9 cellular contexts compared by ENCODE assay signal in the genomic region with DNA sequence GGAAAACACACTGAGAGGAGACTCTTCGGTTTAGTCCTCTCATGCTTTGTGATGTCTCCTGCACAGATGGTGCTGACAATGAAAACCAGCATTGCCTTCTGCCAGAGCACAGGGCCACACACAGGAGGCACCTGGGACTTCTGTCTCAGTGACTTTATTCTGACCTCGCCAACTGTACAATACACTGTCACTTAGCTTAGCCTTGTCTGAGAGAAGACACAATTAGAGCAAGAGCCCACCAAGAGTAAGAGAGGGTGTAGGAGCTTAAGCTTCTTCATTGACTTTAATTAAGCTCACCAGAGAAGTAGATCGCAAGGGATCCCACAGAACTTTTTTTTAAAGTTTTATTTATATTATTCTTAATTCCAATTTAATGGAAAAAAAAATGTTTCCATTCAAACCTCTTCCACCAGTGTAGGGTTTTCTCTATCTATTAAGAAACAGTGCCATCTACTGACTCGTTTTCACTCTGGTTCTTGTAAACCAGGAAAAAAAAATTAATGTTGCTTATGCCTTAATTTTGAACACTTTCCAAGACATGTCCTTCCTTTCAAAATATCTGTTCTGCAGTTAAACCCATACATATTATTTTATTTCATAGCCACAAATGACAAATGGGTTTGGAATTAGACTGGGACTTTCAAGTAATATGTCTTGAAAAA. TPM values are rescaled to one million over a fixed set of nuclear protein-coding genes. Genes with fewer than 3 reads are reported as not detected.
DNase-seq lines count a peak whose midpoint lies in the region; ATAC-seq, FAIRE-seq and TF ChIP-seq lines count a peak whose summit lies in the region.
"Had no signal": no experiment of that assay in that cellular context is flagged by ENCODE, and none has a peak within 500 bp of the region (broad histone marks: within the 10 kb centered on the region; RNA-seq: fewer than 3 reads in every experiment).

No MANE protein-coding gene starts in this region.

- H3K27ac Mint-ChIP-seq in nephron progenitor cell = no peak overlapping the region
- H3K27ac Mint-ChIP-seq: memory B cell had no signal

- H3K4me1 Mint-ChIP-seq in nephron progenitor cell = peaks cover 23% of the 10 kb centered on the region

- WGBS in K562 (ENCODE audit: insufficient coverage, low coverage, missing lambda C conversion rate) = 1% methylated on average over 4 of the region's 4 CpGs
- 30 to 32% methylated on average over 4 of the region's 4 CpGs for WGBS in aorta, 2 donors

- no peaks in the 10 kb centered on the region for H3K9me1 ChIP-seq in K562 (ENCODE audit: control insufficient read depth, insufficient read depth, low read length)

- no peaks in the 10 kb centered on the region for H4K20me1 ChIP-seq in K562 (replicated peaks; ENCODE audit: control insufficient read depth, insufficient read depth, low read length)

- DNase-seq in GM06990 (ENCODE audit: extremely low read depth, insufficient read length) = no peak
- peak; percentile 25 to 39 for DNase-seq in NCI-H2081 (lab: John Stamatoyannopoulos, UW)
- DNase-seq in K562 (ENCODE audit: extremely low read depth in 1 of 4, low spot score in 3 of 4) = peak in 1 of 4 experiments; percentile 12
- no peak for DNase-seq in nephron progenitor cell
- no peak for DNase-seq in aorta
- no peak for DNase-seq in activated gamma-delta T cell (lab: John Stamatoyannopoulos, UW)

- no TSS peak for BruUV-seq in K562 (replicated peaks; lab: Mats Ljungman, UMichigan)

- no peak for FAIRE-seq in K562 (lab: Jason Lieb, UNC)

- no peak overlapping the region for H2AFZ ChIP-seq in K562 (ENCODE audit: low read depth, low read length)

- peak; percentile 71; the same call in 2 of the 3 replicates for ATAC-seq in K562
- ATAC-seq in HG03159 (IDR thresholded peaks at IDR 0.05; ENCODE audit: unreplicated experiment) = no peak
- no peak for ATAC-seq in aorta (ENCODE audit: low FRiP score)
- no peak for ATAC-seq in GM21528 (IDR thresholded peaks at IDR 0.05; ENCODE audit: low FRiP score, unreplicated experiment)

- in situ Hi-C loops in K562 (cut with MboI) = no loop called here

- POLR2A ChIA-PET in K562 (lab: Yijun Ruan, JAX) = no interaction called here

- TF ChIP-seq CTCF in GM06990 (IDR thresholded peaks at IDR 0.05; ENCODE audit: insufficient read depth, low read length, poor library complexity, severe bottlenecking) (peak; percentile 36), K562 (IDR thresholded peaks at IDR 0.05 in 2 of 3, conservative IDR thresholded peaks at IDR 0.05 in 1 of 3; ENCODE audit: insufficient read depth in 2 of 3, low read depth in 1 of 3, low read length in 3 of 3) (peak in 1 of 3 experiments; percentile 51; a peak in 2 of 6 replicates), nephron progenitor cell (IDR thresholded peaks at IDR 0.05) (peak; percentile 62)

- no peaks in the 10 kb centered on the region for H3K9me3 ChIP-seq in K562 (replicated peaks; ENCODE audit: control insufficient read depth, insufficient read depth, low read depth, low read length)
- no peaks in the 10 kb centered on the region for H3K9me3 ChIP-seq in aorta (ENCODE audit: control insufficient read depth, low read length)

- no peak overlapping the region for H3K9ac ChIP-seq in K562 (ENCODE audit: insufficient read depth in 1 of 2, low read depth in 2 of 2, low read length in 2 of 2)

- H3K36me3 ChIP-seq in GM06990 (ENCODE audit: control insufficient read depth, insufficient read depth, low read length) (no peaks in the 10 kb centered on the region), K562 (ENCODE audit: control insufficient read depth, insufficient read depth, low read length) (no peaks in the 10 kb centered on the region), aorta (ENCODE audit: control insufficient read depth in 1 of 2, insufficient read depth in 2 of 2, low read length in 1 of 2) (no peaks in the 10 kb centered on the region)

- no peak overlapping the region for H3K4me2 ChIP-seq in K562 (ENCODE audit: insufficient read depth, low read length)

- H3K4me3 ChIP-seq in GM06990 (replicated peaks; ENCODE audit: low read depth, low read length) = no peak overlapping the region
- no peak overlapping the region for H3K4me3 ChIP-seq in K562
- no peak overlapping the region for H3K4me3 ChIP-seq in aorta (ENCODE audit: low read length in 2 of 2)

- CTCF ChIA-PET in K562 (lab: Yijun Ruan, JAX; ENCODE audit: low intra/inter-chr PET ratio) = no interaction called here

- no peak for TF ChIP-seq POLR2A in K562 (conservative IDR thresholded peaks at IDR 0.05)

- intact Hi-C loops in K562 (cut with micrococcal nuclease) (no loop called here), aorta (cut with DNase I) (no loop called here)

- H3K9me3 Mint-ChIP-seq in nephron progenitor cell = peaks cover 21% of the 10 kb centered on the region
- H3K9me3 Mint-ChIP-seq: memory B cell had no signal

- H3K27me3 ChIP-seq in GM06990 (replicated peaks; ENCODE audit: control insufficient read depth, insufficient read depth, low read length) = no peaks in the 10 kb centered on the region
- H3K27me3 ChIP-seq in K562 (ENCODE audit: control insufficient read depth in 2 of 2, insufficient read depth in 2 of 2, low read length in 2 of 2) = no peaks in the 10 kb centered on the region
- H3K27me3 ChIP-seq in aorta (ENCODE audit: control insufficient read depth in 1 of 2, insufficient read depth in 2 of 2, low read length in 1 of 2) = peaks cover 0 to 2% of the 10 kb centered on the region in 2 donors

- H3K4me1 ChIP-seq in K562 (replicated peaks in 1 of 2; ENCODE audit: control insufficient read depth in 2 of 2, insufficient read depth in 2 of 2, low read length in 2 of 2) = no peaks in the 10 kb centered on the region
- no peaks in the 10 kb centered on the region for H3K4me1 ChIP-seq in aorta (ENCODE audit: control insufficient read depth in 1 of 2, insufficient read depth in 2 of 2, low read length in 2 of 2)

- no peaks in the 10 kb centered on the region for H3K27me3 Mint-ChIP-seq in nephron progenitor cell (ENCODE audit: low read depth, poor library complexity)

- TF ChIP-seq EP300 in K562 (IDR thresholded peaks at IDR 0.05; ENCODE audit: low read length) = no peak

- no peak overlapping the region for H3K27ac ChIP-seq in K562 (ENCODE audit: extremely low read depth, low read depth, low read length)
- no peak overlapping the region for H3K27ac ChIP-seq in aorta (ENCODE audit: low read depth in 1 of 2, low read length in 2 of 2)

- H3K79me2 ChIP-seq in K562 (ENCODE audit: control insufficient read depth, insufficient read depth, low read length) = no peaks in the 10 kb centered on the region

- H3K4me3 Mint-ChIP-seq in nephron progenitor cell = no peak overlapping the region
- H3K4me3 Mint-ChIP-seq: memory B cell had no signal

- peak; percentile 36 to 59; a peak in 3 of 4 replicates for TF ChIP-seq RAD21 in K562 (CRISPR knock-in tag; conservative IDR thresholded peaks at IDR 0.05 in 1 of 2, IDR thresholded peaks at IDR 0.05 in 1 of 2)

- peaks cover 8% of the 10 kb centered on the region for H3K36me3 Mint-ChIP-seq in nephron progenitor cell (ENCODE audit: low read depth)
- H3K36me3 Mint-ChIP-seq: memory B cell had no signal

TF ChIP-seq in K562, 482 proteins besides CTCF, POLR2A, EP300 and RAD21:
- TF ChIP-seq TRIM24 (IDR thresholded peaks at IDR 0.05) (no peak), RBM17 (IDR thresholded peaks at IDR 0.05; ENCODE audit: borderline replicate concordance, low read depth, low read length) (no peak), NUFIP1 (IDR thresholded peaks at IDR 0.05; ENCODE audit: partially characterized antibody) (no peak)

RNA-seq across cellular contexts. Expression of gene DDX18, which starts 42.4 kb away (rescaled TPM):
- total RNA-seq in K562 (2011; cell fraction: chromatin; rRNA removed; ENCODE audit: low replicate concordance) = 96.0 and 219 TPM in 2 replicates
- total RNA-seq in K562 (2011; cell fraction: nucleolus; rRNA removed) = 41.4 and 42.1 TPM in 2 replicates
- 115 and 161 TPM in 2 replicates for total RNA-seq in K562 (2011; cell fraction: nucleoplasm; rRNA removed)
- total RNA-seq in K562 (2014; rRNA removed) = 67.9 and 74.7 TPM in 2 replicates
- 129 and 154 TPM in 2 replicates for total RNA-seq in K562 (2014; rRNA removed; fragmentation: Illumina TruSeq; extraction: Trizol)
- 116 TPM in 2 replicates for total RNA-seq in K562 (2015; rRNA removed; fragmentation: Illumina TruSeq; extraction: Trizol)
- 113 and 120 TPM in 2 replicates for total RNA-seq in K562 (2021)
- polyA plus RNA-seq in K562 (2011; rRNA removed) = 118 and 156 TPM in 2 replicates
- 50.8 and 54.7 TPM in 2 replicates for polyA plus RNA-seq in K562 (2011; cell fraction: cytosol; rRNA removed)
- polyA plus RNA-seq in K562 (2011; cell fraction: nucleus; rRNA removed) = 94.0 and 110 TPM in 2 replicates
- polyA plus RNA-seq in K562 (2012) = 48.5 and 68.8 TPM in 2 replicates
- 125 and 156 TPM in 2 replicates for polyA plus RNA-seq in K562 (2014; fragmentation: Illumina TruSeq; extraction: Trizol)
- 100 to 1,000 TPM in 1 of 2 experiments, 10 to 100 TPM in 1; 90.5 to 124 TPM for polyA plus RNA-seq in K562 (2014; fragmentation: Nextera tagmentation; extraction: Ambion mirVana)
- polyA plus RNA-seq in K562 (2014; rRNA removed) = 91.8 and 100 TPM in 2 replicates
- 126 and 127 TPM in 2 replicates for polyA minus RNA-seq in K562 (2011; rRNA and poly(A)+ RNA removed)
- 32.6 and 42.7 TPM in 2 replicates for polyA minus RNA-seq in K562 (2011; cell fraction: cytosol; rRNA and poly(A)+ RNA removed)
- 67.5 and 135 TPM in 2 replicates for polyA minus RNA-seq in K562 (2011; cell fraction: nucleus; rRNA and poly(A)+ RNA removed)
- 10 to 100 TPM; 42.2 to 54.3 TPM for total RNA-seq in aorta
- polyA plus RNA-seq in aorta = 10 to 100 TPM; 16.7 to 24.0 TPM

Comparison
In these comparisons a context has a peak if more than half of its experiments do, and no peak if none do; other contexts are left out.
1. DNase-seq: peak in NCI-H2081 (2 of 2); none in GM06990 (single experiment), nephron progenitor cell (single experiment), aorta (0 of 2) and activated gamma-delta T cell (single experiment).